ENCODE assay signal across 1 cellular context in the genomic region with DNA sequence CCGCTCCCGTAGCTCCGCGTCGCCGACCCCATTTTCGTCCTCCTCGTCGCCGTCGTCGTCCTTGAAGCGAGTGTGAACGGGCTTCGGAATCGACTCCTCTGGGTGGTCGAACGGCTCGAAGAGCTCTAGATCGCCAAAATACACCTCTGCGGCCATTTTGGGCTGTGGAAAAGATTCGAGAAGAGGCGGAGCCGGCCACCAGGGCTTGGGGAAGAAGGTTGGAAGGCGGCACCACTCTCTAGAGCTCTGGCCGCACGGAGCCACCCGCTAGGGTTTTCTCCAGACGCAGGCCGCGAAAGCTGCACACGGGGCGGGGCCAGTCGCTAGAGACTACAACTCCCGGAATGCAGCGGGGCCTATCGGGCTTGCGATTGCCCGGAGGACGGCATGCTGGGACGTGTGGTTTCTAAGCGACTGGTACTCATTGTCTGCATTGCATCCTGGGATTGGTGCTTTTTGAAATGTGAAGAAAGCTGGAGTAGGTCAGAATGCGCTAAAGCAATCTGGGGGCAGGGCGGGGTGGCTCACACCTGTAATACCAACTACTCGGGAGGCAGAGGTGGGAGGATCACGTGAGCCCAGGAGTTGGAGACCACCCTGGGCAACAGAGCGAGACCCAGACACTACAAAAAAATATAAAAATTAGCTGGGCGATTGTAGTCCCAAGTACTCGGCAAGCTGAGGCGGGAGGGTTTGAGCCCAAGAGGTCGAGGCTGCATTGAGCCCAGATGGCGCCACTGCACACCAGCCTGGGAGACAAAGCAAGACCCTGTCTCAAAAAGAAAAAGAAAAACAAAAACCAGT.
TF ChIP-seq lines count a peak whose summit lies in the region.

A gene (minus strand): TSS at position 248 of the 804 bp plus-strand sequence. CDS start 92 bp downstream, at position 156.

TF ChIP-seq in HEK293, 187 proteins besides CTCF, POLR2A, EP300 and RAD21 (continued from another document and continues in another):
- TF ChIP-seq KLF9 (tag by site-specific recombination; IDR thresholded peaks at IDR 0.05; ENCODE audit: low read depth) (no peak), ZEB2 (tag by site-specific recombination; IDR thresholded peaks at IDR 0.05) (peak; percentile 89), SCRT1 (tag by site-specific recombination; IDR thresholded peaks at IDR 0.05; ENCODE audit: borderline replicate concordance) (peak; percentile 78), ZNF174 (tag by site-specific recombination; IDR thresholded peaks at IDR 0.05) (no peak), YY1 (tag by site-specific recombination; IDR thresholded peaks at IDR 0.05) (peak; percentile 80), ZNF623 (tag by site-specific recombination; IDR thresholded peaks at IDR 0.05) (0 out of 2 replicates have a peak, but pooled peaks have one; percentile 13), ZNF221 (tag by site-specific recombination; IDR thresholded peaks at IDR 0.05; ENCODE audit: borderline replicate concordance) (no peak), ZNF585B (tag by site-specific recombination; IDR thresholded peaks at IDR 0.05) (no peak), ZNF664 (tag by site-specific recombination; IDR thresholded peaks at IDR 0.05) (no peak), ZNF768 (tag by site-specific recombination; IDR thresholded peaks at IDR 0.05) (no peak), SETDB1 (IDR thresholded peaks at IDR 0.05; ENCODE audit: insufficient read length, low read length) (peak; percentile 30), ZNF600 (tag by site-specific recombination; IDR thresholded peaks at IDR 0.05) (peak; percentile 62), ZNF76 (tag by site-specific recombination; IDR thresholded peaks at IDR 0.05; ENCODE audit: borderline replicate concordance, low read depth) (peak; percentile 99), ZNF184 (tag by site-specific recombination; IDR thresholded peaks at IDR 0.05) (0 out of 2 replicates have a peak, but pooled peaks have one; percentile 8), MYNN (tag by site-specific recombination; IDR thresholded peaks at IDR 0.05; ENCODE audit: borderline replicate concordance) (no peak), ZNF175 (tag by site-specific recombination; IDR thresholded peaks at IDR 0.05) (no peak), GLIS1 (tag by site-specific recombination; IDR thresholded peaks at IDR 0.05) (no peak), ZNF658 (tag by site-specific recombination; IDR thresholded peaks at IDR 0.05) (no peak), ZNF549 (tag by site-specific recombination; IDR thresholded peaks at IDR 0.05) (no peak), HOXD13 (CRISPR knock-in tag; IDR thresholded peaks at IDR 0.05; ENCODE audit: borderline replicate concordance) (no peak)
- TF ChIP-seq, protein P1, sequence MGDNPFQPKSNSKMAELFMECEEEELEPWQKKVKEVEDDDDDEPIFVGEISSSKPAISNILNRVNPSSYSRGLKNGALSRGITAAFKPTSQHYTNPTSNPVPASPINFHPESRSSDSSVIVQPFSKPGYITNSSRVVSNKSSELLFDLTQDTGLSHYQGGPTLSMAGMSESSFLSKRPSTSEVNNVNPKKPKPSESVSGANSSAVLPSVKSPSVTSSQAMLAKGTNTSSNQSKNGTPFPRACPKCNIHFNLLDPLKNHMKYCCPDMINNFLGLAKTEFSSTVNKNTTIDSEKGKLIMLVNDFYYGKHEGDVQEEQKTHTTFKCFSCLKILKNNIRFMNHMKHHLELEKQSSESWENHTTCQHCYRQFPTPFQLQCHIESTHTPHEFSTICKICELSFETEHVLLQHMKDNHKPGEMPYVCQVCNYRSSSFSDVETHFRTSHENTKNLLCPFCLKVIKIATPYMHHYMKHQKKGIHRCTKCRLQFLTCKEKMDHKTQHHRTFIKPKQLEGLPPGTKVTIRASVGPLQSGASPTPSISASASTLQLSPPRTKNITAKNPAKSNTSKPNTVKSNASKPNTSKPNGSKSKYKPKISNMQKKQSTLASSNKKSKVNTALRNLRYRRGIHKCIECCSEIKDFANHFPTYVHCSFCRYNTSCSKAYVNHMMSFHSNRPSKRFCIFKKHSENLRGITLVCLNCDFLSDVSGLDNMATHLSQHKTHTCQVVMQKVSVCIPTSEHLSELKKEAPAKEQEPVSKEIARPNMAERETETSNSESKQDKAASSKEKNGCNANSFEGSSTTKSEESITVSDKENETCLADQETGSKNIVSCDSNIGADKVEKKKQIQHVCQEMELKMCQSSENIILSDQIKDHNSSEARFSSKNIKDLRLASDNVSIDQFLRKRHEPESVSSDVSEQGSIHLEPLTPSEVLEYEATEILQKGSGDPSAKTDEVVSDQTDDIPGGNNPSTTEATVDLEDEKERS (tag by site-specific recombination; IDR thresholded peaks at IDR 0.05), result peak; percentile 86; the same call in 1 of the 2 replicates
- TF ChIP-seq, protein P2, sequence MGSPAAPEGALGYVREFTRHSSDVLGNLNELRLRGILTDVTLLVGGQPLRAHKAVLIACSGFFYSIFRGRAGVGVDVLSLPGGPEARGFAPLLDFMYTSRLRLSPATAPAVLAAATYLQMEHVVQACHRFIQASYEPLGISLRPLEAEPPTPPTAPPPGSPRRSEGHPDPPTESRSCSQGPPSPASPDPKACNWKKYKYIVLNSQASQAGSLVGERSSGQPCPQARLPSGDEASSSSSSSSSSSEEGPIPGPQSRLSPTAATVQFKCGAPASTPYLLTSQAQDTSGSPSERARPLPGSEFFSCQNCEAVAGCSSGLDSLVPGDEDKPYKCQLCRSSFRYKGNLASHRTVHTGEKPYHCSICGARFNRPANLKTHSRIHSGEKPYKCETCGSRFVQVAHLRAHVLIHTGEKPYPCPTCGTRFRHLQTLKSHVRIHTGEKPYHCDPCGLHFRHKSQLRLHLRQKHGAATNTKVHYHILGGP (tag by site-specific recombination; IDR thresholded peaks at IDR 0.05), result no peak
- TF ChIP-seq, protein P3, sequence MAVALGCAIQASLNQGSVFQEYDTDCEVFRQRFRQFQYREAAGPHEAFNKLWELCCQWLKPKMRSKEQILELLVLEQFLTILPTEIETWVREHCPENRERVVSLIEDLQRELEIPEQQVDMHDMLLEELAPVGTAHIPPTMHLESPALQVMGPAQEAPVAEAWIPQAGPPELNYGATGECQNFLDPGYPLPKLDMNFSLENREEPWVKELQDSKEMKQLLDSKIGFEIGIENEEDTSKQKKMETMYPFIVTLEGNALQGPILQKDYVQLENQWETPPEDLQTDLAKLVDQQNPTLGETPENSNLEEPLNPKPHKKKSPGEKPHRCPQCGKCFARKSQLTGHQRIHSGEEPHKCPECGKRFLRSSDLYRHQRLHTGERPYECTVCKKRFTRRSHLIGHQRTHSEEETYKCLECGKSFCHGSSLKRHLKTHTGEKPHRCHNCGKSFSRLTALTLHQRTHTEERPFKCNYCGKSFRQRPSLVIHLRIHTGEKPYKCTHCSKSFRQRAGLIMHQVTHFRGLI (tag by site-specific recombination; IDR thresholded peaks at IDR 0.05), result no peak
- TF ChIP-seq, protein P4, sequence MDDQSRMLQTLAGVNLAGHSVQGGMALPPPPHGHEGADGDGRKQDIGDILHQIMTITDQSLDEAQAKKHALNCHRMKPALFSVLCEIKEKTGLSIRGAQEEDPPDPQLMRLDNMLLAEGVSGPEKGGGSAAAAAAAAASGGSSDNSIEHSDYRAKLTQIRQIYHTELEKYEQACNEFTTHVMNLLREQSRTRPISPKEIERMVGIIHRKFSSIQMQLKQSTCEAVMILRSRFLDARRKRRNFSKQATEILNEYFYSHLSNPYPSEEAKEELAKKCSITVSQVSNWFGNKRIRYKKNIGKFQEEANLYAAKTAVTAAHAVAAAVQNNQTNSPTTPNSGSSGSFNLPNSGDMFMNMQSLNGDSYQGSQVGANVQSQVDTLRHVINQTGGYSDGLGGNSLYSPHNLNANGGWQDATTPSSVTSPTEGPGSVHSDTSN (CRISPR knock-in tag; IDR thresholded peaks at IDR 0.05), result no peak
- TF ChIP-seq, protein P5, sequence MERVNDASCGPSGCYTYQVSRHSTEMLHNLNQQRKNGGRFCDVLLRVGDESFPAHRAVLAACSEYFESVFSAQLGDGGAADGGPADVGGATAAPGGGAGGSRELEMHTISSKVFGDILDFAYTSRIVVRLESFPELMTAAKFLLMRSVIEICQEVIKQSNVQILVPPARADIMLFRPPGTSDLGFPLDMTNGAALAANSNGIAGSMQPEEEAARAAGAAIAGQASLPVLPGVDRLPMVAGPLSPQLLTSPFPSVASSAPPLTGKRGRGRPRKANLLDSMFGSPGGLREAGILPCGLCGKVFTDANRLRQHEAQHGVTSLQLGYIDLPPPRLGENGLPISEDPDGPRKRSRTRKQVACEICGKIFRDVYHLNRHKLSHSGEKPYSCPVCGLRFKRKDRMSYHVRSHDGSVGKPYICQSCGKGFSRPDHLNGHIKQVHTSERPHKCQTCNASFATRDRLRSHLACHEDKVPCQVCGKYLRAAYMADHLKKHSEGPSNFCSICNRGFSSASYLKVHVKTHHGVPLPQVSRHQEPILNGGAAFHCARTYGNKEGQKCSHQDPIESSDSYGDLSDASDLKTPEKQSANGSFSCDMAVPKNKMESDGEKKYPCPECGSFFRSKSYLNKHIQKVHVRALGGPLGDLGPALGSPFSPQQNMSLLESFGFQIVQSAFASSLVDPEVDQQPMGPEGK (tag by site-specific recombination; IDR thresholded peaks at IDR 0.05), result peak; percentile 84
- TF ChIP-seq, protein P6, sequence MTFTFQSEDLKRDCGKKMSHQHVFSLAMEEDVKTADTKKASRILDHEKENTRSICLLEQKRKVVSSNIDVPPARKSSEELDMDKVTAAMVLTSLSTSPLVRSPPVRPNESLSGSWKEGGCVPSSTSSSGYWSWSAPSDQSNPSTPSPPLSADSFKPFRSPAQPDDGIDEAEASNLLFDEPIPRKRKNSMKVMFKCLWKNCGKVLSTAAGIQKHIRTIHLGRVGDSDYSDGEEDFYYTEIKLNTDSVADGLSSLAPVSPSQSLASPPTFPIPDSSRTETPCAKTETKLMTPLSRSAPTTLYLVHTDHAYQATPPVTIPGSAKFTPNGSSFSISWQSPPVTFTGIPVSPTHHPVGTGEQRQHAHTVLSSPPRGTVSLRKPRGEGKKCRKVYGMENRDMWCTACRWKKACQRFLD (tag by site-specific recombination; IDR thresholded peaks at IDR 0.05), result no peak
- TF ChIP-seq, protein P7, sequence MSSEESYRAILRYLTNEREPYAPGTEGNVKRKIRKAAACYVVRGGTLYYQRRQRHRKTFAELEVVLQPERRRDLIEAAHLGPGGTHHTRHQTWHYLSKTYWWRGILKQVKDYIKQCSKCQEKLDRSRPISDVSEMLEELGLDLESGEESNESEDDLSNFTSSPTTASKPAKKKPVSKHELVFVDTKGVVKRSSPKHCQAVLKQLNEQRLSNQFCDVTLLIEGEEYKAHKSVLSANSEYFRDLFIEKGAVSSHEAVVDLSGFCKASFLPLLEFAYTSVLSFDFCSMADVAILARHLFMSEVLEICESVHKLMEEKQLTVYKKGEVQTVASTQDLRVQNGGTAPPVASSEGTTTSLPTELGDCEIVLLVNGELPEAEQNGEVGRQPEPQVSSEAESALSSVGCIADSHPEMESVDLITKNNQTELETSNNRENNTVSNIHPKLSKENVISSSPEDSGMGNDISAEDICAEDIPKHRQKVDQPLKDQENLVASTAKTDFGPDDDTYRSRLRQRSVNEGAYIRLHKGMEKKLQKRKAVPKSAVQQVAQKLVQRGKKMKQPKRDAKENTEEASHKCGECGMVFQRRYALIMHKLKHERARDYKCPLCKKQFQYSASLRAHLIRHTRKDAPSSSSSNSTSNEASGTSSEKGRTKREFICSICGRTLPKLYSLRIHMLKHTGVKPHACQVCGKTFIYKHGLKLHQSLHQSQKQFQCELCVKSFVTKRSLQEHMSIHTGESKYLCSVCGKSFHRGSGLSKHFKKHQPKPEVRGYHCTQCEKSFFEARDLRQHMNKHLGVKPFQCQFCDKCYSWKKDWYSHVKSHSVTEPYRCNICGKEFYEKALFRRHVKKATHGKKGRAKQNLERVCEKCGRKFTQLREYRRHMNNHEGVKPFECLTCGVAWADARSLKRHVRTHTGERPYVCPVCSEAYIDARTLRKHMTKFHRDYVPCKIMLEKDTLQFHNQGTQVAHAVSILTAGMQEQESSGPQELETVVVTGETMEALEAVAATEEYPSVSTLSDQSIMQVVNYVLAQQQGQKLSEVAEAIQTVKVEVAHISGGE (tag by site-specific recombination; conservative IDR thresholded peaks at IDR 0.05; ENCODE audit: low read depth), result peak; percentile 78
- TF ChIP-seq, protein P8, sequence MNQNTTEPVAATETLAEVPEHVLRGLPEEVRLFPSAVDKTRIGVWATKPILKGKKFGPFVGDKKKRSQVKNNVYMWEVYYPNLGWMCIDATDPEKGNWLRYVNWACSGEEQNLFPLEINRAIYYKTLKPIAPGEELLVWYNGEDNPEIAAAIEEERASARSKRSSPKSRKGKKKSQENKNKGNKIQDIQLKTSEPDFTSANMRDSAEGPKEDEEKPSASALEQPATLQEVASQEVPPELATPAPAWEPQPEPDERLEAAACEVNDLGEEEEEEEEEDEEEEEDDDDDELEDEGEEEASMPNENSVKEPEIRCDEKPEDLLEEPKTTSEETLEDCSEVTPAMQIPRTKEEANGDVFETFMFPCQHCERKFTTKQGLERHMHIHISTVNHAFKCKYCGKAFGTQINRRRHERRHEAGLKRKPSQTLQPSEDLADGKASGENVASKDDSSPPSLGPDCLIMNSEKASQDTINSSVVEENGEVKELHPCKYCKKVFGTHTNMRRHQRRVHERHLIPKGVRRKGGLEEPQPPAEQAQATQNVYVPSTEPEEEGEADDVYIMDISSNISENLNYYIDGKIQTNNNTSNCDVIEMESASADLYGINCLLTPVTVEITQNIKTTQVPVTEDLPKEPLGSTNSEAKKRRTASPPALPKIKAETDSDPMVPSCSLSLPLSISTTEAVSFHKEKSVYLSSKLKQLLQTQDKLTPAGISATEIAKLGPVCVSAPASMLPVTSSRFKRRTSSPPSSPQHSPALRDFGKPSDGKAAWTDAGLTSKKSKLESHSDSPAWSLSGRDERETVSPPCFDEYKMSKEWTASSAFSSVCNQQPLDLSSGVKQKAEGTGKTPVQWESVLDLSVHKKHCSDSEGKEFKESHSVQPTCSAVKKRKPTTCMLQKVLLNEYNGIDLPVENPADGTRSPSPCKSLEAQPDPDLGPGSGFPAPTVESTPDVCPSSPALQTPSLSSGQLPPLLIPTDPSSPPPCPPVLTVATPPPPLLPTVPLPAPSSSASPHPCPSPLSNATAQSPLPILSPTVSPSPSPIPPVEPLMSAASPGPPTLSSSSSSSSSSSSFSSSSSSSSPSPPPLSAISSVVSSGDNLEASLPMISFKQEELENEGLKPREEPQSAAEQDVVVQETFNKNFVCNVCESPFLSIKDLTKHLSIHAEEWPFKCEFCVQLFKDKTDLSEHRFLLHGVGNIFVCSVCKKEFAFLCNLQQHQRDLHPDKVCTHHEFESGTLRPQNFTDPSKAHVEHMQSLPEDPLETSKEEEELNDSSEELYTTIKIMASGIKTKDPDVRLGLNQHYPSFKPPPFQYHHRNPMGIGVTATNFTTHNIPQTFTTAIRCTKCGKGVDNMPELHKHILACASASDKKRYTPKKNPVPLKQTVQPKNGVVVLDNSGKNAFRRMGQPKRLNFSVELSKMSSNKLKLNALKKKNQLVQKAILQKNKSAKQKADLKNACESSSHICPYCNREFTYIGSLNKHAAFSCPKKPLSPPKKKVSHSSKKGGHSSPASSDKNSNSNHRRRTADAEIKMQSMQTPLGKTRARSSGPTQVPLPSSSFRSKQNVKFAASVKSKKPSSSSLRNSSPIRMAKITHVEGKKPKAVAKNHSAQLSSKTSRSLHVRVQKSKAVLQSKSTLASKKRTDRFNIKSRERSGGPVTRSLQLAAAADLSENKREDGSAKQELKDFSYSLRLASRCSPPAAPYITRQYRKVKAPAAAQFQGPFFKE (tag by site-specific recombination; IDR thresholded peaks at IDR 0.05; ENCODE audit: borderline replicate concordance), result no peak
- TF ChIP-seq, protein P9, sequence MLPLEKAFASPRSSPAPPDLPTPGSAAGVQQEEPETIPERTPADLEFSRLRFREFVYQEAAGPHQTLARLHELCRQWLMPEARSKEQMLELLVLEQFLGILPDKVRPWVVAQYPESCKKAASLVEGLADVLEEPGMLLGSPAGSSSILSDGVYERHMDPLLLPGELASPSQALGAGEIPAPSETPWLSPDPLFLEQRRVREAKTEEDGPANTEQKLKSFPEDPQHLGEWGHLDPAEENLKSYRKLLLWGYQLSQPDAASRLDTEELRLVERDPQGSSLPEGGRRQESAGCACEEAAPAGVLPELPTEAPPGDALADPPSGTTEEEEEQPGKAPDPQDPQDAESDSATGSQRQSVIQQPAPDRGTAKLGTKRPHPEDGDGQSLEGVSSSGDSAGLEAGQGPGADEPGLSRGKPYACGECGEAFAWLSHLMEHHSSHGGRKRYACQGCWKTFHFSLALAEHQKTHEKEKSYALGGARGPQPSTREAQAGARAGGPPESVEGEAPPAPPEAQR (tag by site-specific recombination; IDR thresholded peaks at IDR 0.05), result no peak
